In genomic region chr5:95763941-95764340, GRCh38 we compare ENCODE assay signal across 18 cellular contexts. TPM values are rescaled to one million over a fixed set of nuclear protein-coding genes. Genes with fewer than 3 reads are reported as not detected.
A peak's percentile ranks its signal among the peaks of the same experiment; 100 is the strongest.
DNase-seq lines count a peak whose midpoint lies in the region; ATAC-seq and TF ChIP-seq lines count a peak whose summit lies in the region.
"Had no signal": no experiment of that assay in that cellular context is flagged by ENCODE, and none has a peak within 500 bp of the region (broad histone marks: within the 10 kb centered on the region; RNA-seq: fewer than 3 reads in every experiment).

No MANE protein-coding gene starts in this region.

- no peaks in the 10 kb centered on the region for H3K27me3 ChIP-seq in A673 (replicated peaks; ENCODE audit: insufficient read depth, low read depth, low read length, poor library complexity)
- H3K27me3 ChIP-seq: BLaER1 had no signal

- no peak overlapping the region for H3K4me3 ChIP-seq in A673 (ENCODE audit: low read depth, low read length, poor library complexity, severe bottlenecking)
- H3K4me3 ChIP-seq: A549, BLaER1, GM23338, K562 had no signal

- no peak for ATAC-seq in GM18873 (IDR thresholded peaks at IDR 0.05; ENCODE audit: low FRiP score, unreplicated experiment)
- ATAC-seq: A549, GM23338, K562 had no signal

- POLR2A ChIA-PET in A673 (lab: Charles Lee; ENCODE audit: low non-redundant PET) (no interaction called here), GM10248 (lab: Yijun Ruan, JAX) (interaction anchor here (0.6 kb wide), 1 partner anchor 222 kb away, joined by 4 read pairs; no protein-coding TSS in a partner anchor)

- DNase-seq in A673 (ENCODE audit: low spot score) (peak; percentile 12), M059J (ENCODE audit: low read depth) (peak; percentile 26), astrocyte of the hippocampus (ENCODE audit: low read depth, low spot score) (peak; percentile 68), renal cortical epithelial cell (ENCODE audit: low read depth) (peak; percentile 68), GM10248 (ENCODE audit: extremely low spot score) (no peak), DMS79 treated with DMSO at 0.1 percent for 48 hours (lab: John Stamatoyannopoulos, UW) (no peak)
- DNase-seq: CD8-positive, alpha-beta memory T cell; COR-L47; DMS 273 treated with DMSO at 0.1 percent for 48 hours; DMS53; HCEC 1CT had no signal

- no peaks in the 10 kb centered on the region for H3K9me3 ChIP-seq in A673 (ENCODE audit: low read depth, low read length, poor library complexity, severe bottlenecking)
- H3K9me3 ChIP-seq: A549, BLaER1 had no signal

- H3K4me1 ChIP-seq in A673 (ENCODE audit: insufficient read depth, low read length, poor library complexity, severe bottlenecking), result peaks cover 25% of the 10 kb centered on the region

- no peaks in the 10 kb centered on the region for H3K36me3 ChIP-seq in A673 (ENCODE audit: insufficient read depth, low read length, poor library complexity, severe bottlenecking)

- intact Hi-C loops in A673 (cut with micrococcal nuclease; ENCODE audit: unreplicated experiment), result no loop called here

- TF ChIP-seq CTCF in A673 (conservative IDR thresholded peaks at IDR 0.05; ENCODE audit: low read depth, low read length) (no peak), GM10248 (IDR thresholded peaks at IDR 0.05; ENCODE audit: control extremely low read depth, extremely low read depth, low read depth, missing control alignments) (no peak)

- H3K27ac ChIP-seq in A673 (ENCODE audit: low read depth, low read length, poor library complexity, severe bottlenecking), result no peak overlapping the region
- H3K27ac ChIP-seq: 22Rv1, A549, BLaER1, HL-60 had no signal

- no TSS peak for BruUV-seq in A673 (replicated peaks; lab: Mats Ljungman, UMichigan)

- CTCF ChIA-PET in A673 (lab: Charles Lee) (no interaction called here), GM10248 (lab: Yijun Ruan, JAX) (interaction anchor here (0.6 to 1.2 kb wide), 2 partner anchors 23 to 476 kb away, joined by 3 read pairs; no protein-coding TSS in a partner anchor)

RNA-seq across cellular contexts. Expression of gene RHOBTB3, which starts 32.8 kb away (rescaled TPM):
- total RNA-seq in A673 (2021) (29.6 and 40.5 TPM in 2 replicates), renal cortical epithelial cell (97.9 and 183 TPM in 2 replicates)
- total RNA-seq in M059J (2014; rRNA removed; shearing (Covaris generic)), result 192 and 286 TPM in 2 replicates

RNA-seq across cellular contexts. Expression of gene GLRX, which starts 58.6 kb away (rescaled TPM):
- total RNA-seq in A673 (2021), result 27.3 and 28.6 TPM in 2 replicates
- total RNA-seq in M059J (2014; rRNA removed; shearing (Covaris generic)), result 34.6 and 38.7 TPM in 2 replicates
- total RNA-seq in renal cortical epithelial cell, result 43.6 and 74.3 TPM in 2 replicates

Comparison
In these comparisons a context has a peak if more than half of its experiments do, and no peak if none do; other contexts are left out.
1. DNase-seq: peak in A673 (single experiment), M059J (single experiment), astrocyte of the hippocampus (single experiment) and renal cortical epithelial cell (single experiment); none in GM10248 (single experiment) and DMS79 treated with DMSO at 0.1 percent for 48 hours (single experiment).